12 cellular contexts compared by ENCODE assay signal in genomic region chr7:142461437-142461836, GRCh38.
DNase-seq lines count a peak whose midpoint lies in the region; ATAC-seq and TF ChIP-seq lines count a peak whose summit lies in the region.
"Had no signal": no experiment of that assay in that cellular context is flagged by ENCODE, and none has a peak within 500 bp of the region (broad histone marks: within the 10 kb centered on the region; RNA-seq: fewer than 3 reads in every experiment).

No MANE protein-coding gene starts in this region.

- DNase-seq in AG10803 (ENCODE audit: low read depth) (peak; percentile 96), HCEC 1CT (peak; percentile 99), amniotic epithelial cell (ENCODE audit: low read depth) (peak; percentile 88), glomerular visceral epithelial cell (ENCODE audit: extremely low spot score) (peak; percentile 18), medulla oblongata (ENCODE audit: extremely low spot score) (no peak), DMS 273 (lab: John Stamatoyannopoulos, UW; ENCODE audit: unreplicated experiment) (no peak)
- no peak for DNase-seq in stimulated activated naive CD4-positive, alpha-beta T cell treated with Interleukin-2 at 50 U/mL for 16 hours (lab: John Stamatoyannopoulos, UW)
- DNase-seq: anterior cingulate cortex, NCI-H2227 treated with DMSO at 0.1 percent for 48 hours, OCI-M1, substantia nigra had no signal

- no peak for ATAC-seq in GM19351 (IDR thresholded peaks at IDR 0.05; ENCODE audit: unreplicated experiment)

- H3K4me3 ChIP-seq in AG10803 (ENCODE audit: low read length) = no peak overlapping the region

- TF ChIP-seq CTCF in AG10803 (conservative IDR thresholded peaks at IDR 0.05; ENCODE audit: low read length) = no peak

Comparison
In these comparisons a context has a peak if more than half of its experiments do, and no peak if none do; other contexts are left out.
1. DNase-seq: peak in AG10803 (single experiment), HCEC 1CT (single experiment), amniotic epithelial cell (single experiment) and glomerular visceral epithelial cell (single experiment); none in medulla oblongata (single experiment), DMS 273 (single experiment) and stimulated activated naive CD4-positive, alpha-beta T cell treated with Interleukin-2 at 50 U/mL for 16 hours (single experiment).